ENCODE assay signal across 1 cellular context in the genomic region with DNA sequence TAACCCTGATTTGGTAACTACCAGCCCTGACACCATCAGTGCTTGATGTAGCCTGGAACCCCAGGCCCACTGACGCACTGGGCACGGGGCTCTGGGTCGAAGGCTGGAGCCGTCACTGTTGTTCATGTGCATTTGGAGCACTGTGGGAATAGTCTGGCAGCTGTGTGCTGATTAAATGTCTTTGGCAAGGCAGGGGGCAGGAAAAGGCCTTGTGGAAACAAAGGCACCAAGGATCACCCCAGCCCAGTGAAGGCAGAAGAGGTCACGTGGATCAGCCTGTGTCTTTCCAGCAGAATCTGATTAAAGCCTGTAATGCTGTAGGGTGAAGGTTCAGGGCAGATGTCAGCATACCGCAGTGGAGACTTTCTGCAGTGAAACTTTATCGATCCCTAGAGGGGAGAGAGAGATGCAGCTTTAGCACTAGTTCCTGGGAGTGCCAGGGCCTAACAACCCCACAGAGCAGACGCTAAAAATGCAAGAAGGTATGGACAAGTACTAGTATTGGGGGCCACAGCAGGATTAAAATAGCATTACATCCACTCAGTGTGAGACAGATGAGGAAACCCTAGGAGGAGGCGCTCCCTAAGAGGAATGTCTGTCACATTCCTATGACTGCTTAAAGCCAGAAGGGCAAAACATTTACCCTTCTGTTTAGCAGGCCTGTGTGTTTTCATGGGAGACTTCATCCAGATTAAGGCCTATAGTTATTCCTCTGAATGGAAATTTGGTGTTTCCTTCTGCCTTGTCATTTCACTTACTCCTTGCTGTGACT.
A peak's percentile ranks its signal among the peaks of the same experiment; 100 is the strongest.
TF ChIP-seq lines count a peak whose summit lies in the region.

No MANE protein-coding gene starts in this region.

TF ChIP-seq in HEK293, 187 proteins besides CTCF, POLR2A, EP300 and RAD21:
- TF ChIP-seq ZBTB48 (tag by site-specific recombination; IDR thresholded peaks at IDR 0.05): 0 out of 2 replicates have a peak, but pooled peaks have one; percentile 25
- TF ChIP-seq ZNF221 (tag by site-specific recombination; IDR thresholded peaks at IDR 0.05; ENCODE audit: borderline replicate concordance): no peak
